1 cellular context compared by ENCODE assay signal in the genomic region with DNA sequence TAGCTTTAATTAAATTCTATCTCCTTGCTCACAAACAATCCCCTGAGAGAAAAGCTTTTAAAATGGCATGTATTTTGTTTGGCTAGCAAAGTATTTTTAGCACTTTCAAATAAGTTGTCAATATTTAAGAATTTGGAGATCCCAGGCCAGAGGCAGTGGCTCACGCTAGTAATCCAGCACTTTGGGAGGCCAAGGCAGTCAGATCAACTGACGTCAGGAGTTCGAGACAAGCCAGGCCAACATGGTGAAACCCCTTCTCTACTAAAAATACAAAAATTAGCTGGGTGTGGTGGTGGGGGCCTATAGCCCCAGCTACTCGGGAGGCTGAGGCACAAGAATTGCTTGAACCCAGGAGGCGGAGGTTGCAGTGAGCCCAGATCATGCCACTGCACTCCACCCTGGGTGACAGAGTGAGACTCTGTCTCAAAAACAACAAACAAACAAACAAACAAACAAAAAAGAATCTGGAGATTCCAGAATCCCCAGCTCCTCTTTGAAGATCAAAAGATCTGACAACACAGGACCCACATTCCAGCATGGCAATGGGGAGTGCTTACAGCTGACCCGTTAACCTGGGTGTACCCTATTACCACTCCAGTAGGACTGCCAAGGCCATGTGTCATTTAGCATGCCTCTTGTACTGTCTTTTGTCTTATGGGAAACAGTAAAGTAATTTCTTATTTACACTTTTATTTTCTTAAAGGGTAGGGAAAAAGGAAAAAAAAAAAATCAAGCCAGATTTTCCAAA.
TF ChIP-seq lines count a peak whose summit lies in the region.

No MANE protein-coding gene starts in this region.

TF ChIP-seq in HepG2, 621 proteins besides CTCF, POLR2A, EP300 and RAD21:
- TF ChIP-seq FOXP1 (IDR thresholded peaks at IDR 0.05) (no peak), FOXP1 (CRISPR knock-in tag; IDR thresholded peaks at IDR 0.05) (peak; percentile 66), TCF7 (IDR thresholded peaks at IDR 0.05; ENCODE audit: low read depth) (peak; percentile 68), HOMEZ (CRISPR knock-in tag; IDR thresholded peaks at IDR 0.05; ENCODE audit: low read depth) (peak; percentile 77; the same call in 1 of the 2 replicates), EHMT2 (IDR thresholded peaks at IDR 0.05; ENCODE audit: borderline replicate concordance, low read depth, low read length) (0 out of 2 replicates have a peak, but pooled peaks have one; percentile 6), ZNF274 (CRISPR knock-in tag; IDR thresholded peaks at IDR 0.05) (no peak), RARA (CRISPR knock-in tag; IDR thresholded peaks at IDR 0.05) (peak; percentile 42; the same call in 1 of the 2 replicates), TEAD3 (CRISPR knock-in tag; optimal IDR thresholded peaks at IDR 0.05; ENCODE audit: borderline replicate concordance) (peak; percentile 74), SOX5 (CRISPR knock-in tag; IDR thresholded peaks at IDR 0.05; ENCODE audit: borderline replicate concordance) (peak; percentile 39; the same call in 1 of the 2 replicates)
- TF ChIP-seq, protein P1, sequence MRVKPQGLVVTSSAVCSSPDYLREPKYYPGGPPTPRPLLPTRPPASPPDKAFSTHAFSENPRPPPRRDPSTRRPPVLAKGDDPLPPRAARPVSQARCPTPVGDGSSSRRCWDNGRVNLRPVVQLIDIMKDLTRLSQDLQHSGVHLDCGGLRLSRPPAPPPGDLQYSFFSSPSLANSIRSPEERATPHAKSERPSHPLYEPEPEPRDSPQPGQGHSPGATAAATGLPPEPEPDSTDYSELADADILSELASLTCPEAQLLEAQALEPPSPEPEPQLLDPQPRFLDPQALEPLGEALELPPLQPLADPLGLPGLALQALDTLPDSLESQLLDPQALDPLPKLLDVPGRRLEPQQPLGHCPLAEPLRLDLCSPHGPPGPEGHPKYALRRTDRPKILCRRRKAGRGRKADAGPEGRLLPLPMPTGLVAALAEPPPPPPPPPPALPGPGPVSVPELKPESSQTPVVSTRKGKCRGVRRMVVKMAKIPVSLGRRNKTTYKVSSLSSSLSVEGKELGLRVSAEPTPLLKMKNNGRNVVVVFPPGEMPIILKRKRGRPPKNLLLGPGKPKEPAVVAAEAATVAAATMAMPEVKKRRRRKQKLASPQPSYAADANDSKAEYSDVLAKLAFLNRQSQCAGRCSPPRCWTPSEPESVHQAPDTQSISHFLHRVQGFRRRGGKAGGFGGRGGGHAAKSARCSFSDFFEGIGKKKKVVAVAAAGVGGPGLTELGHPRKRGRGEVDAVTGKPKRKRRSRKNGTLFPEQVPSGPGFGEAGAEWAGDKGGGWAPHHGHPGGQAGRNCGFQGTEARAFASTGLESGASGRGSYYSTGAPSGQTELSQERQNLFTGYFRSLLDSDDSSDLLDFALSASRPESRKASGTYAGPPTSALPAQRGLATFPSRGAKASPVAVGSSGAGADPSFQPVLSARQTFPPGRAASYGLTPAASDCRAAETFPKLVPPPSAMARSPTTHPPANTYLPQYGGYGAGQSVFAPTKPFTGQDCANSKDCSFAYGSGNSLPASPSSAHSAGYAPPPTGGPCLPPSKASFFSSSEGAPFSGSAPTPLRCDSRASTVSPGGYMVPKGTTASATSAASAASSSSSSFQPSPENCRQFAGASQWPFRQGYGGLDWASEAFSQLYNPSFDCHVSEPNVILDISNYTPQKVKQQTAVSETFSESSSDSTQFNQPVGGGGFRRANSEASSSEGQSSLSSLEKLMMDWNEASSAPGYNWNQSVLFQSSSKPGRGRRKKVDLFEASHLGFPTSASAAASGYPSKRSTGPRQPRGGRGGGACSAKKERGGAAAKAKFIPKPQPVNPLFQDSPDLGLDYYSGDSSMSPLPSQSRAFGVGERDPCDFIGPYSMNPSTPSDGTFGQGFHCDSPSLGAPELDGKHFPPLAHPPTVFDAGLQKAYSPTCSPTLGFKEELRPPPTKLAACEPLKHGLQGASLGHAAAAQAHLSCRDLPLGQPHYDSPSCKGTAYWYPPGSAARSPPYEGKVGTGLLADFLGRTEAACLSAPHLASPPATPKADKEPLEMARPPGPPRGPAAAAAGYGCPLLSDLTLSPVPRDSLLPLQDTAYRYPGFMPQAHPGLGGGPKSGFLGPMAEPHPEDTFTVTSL (CRISPR knock-in tag; IDR thresholded peaks at IDR 0.05; ENCODE audit: borderline replicate concordance): 0 out of 2 replicates have a peak, but pooled peaks have one; percentile 5
- TF ChIP-seq, protein P2, sequence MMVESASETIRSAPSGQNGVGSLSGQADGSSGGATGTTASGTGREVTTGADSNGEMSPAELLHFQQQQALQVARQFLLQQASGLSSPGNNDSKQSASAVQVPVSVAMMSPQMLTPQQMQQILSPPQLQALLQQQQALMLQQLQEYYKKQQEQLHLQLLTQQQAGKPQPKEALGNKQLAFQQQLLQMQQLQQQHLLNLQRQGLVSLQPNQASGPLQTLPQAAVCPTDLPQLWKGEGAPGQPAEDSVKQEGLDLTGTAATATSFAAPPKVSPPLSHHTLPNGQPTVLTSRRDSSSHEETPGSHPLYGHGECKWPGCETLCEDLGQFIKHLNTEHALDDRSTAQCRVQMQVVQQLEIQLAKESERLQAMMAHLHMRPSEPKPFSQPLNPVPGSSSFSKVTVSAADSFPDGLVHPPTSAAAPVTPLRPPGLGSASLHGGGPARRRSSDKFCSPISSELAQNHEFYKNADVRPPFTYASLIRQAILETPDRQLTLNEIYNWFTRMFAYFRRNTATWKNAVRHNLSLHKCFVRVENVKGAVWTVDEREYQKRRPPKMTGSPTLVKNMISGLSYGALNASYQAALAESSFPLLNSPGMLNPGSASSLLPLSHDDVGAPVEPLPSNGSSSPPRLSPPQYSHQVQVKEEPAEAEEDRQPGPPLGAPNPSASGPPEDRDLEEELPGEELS (CRISPR knock-in tag; IDR thresholded peaks at IDR 0.05): peak; percentile 44; the same call in 1 of the 2 replicates
- TF ChIP-seq, protein P3, sequence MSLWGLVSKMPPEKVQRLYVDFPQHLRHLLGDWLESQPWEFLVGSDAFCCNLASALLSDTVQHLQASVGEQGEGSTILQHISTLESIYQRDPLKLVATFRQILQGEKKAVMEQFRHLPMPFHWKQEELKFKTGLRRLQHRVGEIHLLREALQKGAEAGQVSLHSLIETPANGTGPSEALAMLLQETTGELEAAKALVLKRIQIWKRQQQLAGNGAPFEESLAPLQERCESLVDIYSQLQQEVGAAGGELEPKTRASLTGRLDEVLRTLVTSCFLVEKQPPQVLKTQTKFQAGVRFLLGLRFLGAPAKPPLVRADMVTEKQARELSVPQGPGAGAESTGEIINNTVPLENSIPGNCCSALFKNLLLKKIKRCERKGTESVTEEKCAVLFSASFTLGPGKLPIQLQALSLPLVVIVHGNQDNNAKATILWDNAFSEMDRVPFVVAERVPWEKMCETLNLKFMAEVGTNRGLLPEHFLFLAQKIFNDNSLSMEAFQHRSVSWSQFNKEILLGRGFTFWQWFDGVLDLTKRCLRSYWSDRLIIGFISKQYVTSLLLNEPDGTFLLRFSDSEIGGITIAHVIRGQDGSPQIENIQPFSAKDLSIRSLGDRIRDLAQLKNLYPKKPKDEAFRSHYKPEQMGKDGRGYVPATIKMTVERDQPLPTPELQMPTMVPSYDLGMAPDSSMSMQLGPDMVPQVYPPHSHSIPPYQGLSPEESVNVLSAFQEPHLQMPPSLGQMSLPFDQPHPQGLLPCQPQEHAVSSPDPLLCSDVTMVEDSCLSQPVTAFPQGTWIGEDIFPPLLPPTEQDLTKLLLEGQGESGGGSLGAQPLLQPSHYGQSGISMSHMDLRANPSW (CRISPR knock-in tag; IDR thresholded peaks at IDR 0.05; ENCODE audit: borderline replicate concordance): no peak
- TF ChIP-seq, protein P4, sequence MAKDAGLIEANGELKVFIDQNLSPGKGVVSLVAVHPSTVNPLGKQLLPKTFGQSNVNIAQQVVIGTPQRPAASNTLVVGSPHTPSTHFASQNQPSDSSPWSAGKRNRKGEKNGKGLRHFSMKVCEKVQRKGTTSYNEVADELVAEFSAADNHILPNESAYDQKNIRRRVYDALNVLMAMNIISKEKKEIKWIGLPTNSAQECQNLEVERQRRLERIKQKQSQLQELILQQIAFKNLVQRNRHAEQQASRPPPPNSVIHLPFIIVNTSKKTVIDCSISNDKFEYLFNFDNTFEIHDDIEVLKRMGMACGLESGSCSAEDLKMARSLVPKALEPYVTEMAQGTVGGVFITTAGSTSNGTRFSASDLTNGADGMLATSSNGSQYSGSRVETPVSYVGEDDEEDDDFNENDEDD (CRISPR knock-in tag; IDR thresholded peaks at IDR 0.05; ENCODE audit: borderline replicate concordance): no peak
